ENCODE assay signal across 9 cellular contexts in genomic region chr16:9123871-9124270, GRCh38. TPM values are rescaled to one million over a fixed set of nuclear protein-coding genes. Genes with fewer than 3 reads are reported as not detected.
A peak's percentile ranks its signal among the peaks of the same experiment; 100 is the strongest.
DNase-seq lines count a peak whose midpoint lies in the region; ATAC-seq and TF ChIP-seq lines count a peak whose summit lies in the region.
"Had no signal": no experiment of that assay in that cellular context is flagged by ENCODE, and none has a peak within 500 bp of the region (broad histone marks: within the 10 kb centered on the region; RNA-seq: fewer than 3 reads in every experiment).

No MANE protein-coding gene starts in this region.

- peak overlapping the region; percentile 22 for H3K9ac ChIP-seq in mucosa of stomach (ENCODE audit: low read length)

- H3K4me3 ChIP-seq in ascending aorta (no peak overlapping the region), mucosa of stomach (ENCODE audit: low read length) (no peak overlapping the region)

- H3K27ac ChIP-seq in C4-2B: peak overlapping the region; percentile 68
- H3K27ac ChIP-seq in ascending aorta: no peak overlapping the region

- intact Hi-C loops in ascending aorta (cut with DNase I): no loop called here

- H3K9me3 ChIP-seq in ascending aorta (no peaks in the 10 kb centered on the region), mucosa of stomach (ENCODE audit: control insufficient read depth, low read length) (no peaks in the 10 kb centered on the region)

- H3K27me3 ChIP-seq in ascending aorta (no peaks in the 10 kb centered on the region), mucosa of stomach (ENCODE audit: control insufficient read depth, insufficient read depth, low read length) (no peaks in the 10 kb centered on the region)

- ATAC-seq in HG03442 (IDR thresholded peaks at IDR 0.05; ENCODE audit: unreplicated experiment): peak; percentile 34
- ATAC-seq in GM19324 (IDR thresholded peaks at IDR 0.05; ENCODE audit: low FRiP score, unreplicated experiment): no peak
- no peak for ATAC-seq in GM21528 (IDR thresholded peaks at IDR 0.05; ENCODE audit: low FRiP score, unreplicated experiment)
- ATAC-seq in HG02623 (IDR thresholded peaks at IDR 0.05; ENCODE audit: unreplicated experiment): no peak

- H3K4me1 ChIP-seq in ascending aorta (peaks cover 14 to 33% of the 10 kb centered on the region in 2 donors), mucosa of stomach (ENCODE audit: control insufficient read depth, insufficient read depth, low read length) (peaks cover 40% of the 10 kb centered on the region)

- peak; percentile 25 to 75 for DNase-seq in ascending aorta (ENCODE audit: low spot score in 2 of 2)
- no peak for DNase-seq in superior temporal gyrus (ENCODE audit: extremely low spot score)
- DNase-seq: retina had no signal

- TF ChIP-seq CTCF in C4-2B (conservative IDR thresholded peaks at IDR 0.05) (no peak), ascending aorta (IDR thresholded peaks at IDR 0.05) (no peak)

- H3K36me3 ChIP-seq in ascending aorta (peaks cover 6 to 20% of the 10 kb centered on the region in 2 donors), mucosa of stomach (ENCODE audit: control insufficient read depth, insufficient read depth, low read length) (no peaks in the 10 kb centered on the region)

RNA-seq across cellular contexts. Expression of gene HAPSTR1, which starts 32.4 kb away (rescaled TPM):
- 22.0 TPM for total RNA-seq in ascending aorta
